In genomic region chr11:119371778-119372182, GRCh38 we compare ENCODE assay signal across 8 cellular contexts. TPM values are rescaled to one million over a fixed set of nuclear protein-coding genes. Genes with fewer than 3 reads are reported as not detected.
DNase-seq lines count a peak whose midpoint lies in the region; ATAC-seq and TF ChIP-seq lines count a peak whose summit lies in the region.

No MANE protein-coding gene starts in this region.

- WGBS in thyroid gland, 2 donors, result 68 to 75% methylated on average over 8 of the region's 8 CpGs

- H3K27me3 Mint-ChIP-seq in activated T-cell treated with anti-CD3 and anti-CD28 coated beads, Interleukin-2, amount 50 U/mL, for 72 hours (ENCODE audit: low read depth), result peaks cover 10% of the 10 kb centered on the region

- no peaks in the 10 kb centered on the region for H3K36me3 ChIP-seq in Peyer's patch
- no peaks in the 10 kb centered on the region for H3K36me3 ChIP-seq in thyroid gland

- H3K4me1 Mint-ChIP-seq in activated T-cell treated with anti-CD3 and anti-CD28 coated beads, Interleukin-2, amount 50 U/mL, for 72 hours (ENCODE audit: low read depth), result peaks cover 8% of the 10 kb centered on the region

- intact Hi-C loops in head of caudate nucleus (cut with DNase I) (loop anchor here (5.0 kb wide), 1 partner anchor 34 kb away; no protein-coding TSS in a partner anchor), thyroid gland (cut with DNase I) (no loop called here)

- no peaks in the 10 kb centered on the region for H3K9me3 Mint-ChIP-seq in activated T-cell treated with anti-CD3 and anti-CD28 coated beads, Interleukin-2, amount 50 U/mL, for 72 hours

- H3K9me3 ChIP-seq in Peyer's patch (no peaks in the 10 kb centered on the region), thyroid gland (no peaks in the 10 kb centered on the region)

- DNase-seq in NCI-H748 (lab: John Stamatoyannopoulos, UW; ENCODE audit: unreplicated experiment) (peak; percentile 47), NCI-H748 treated with DMSO at 0.1 percent for 48 hours (lab: John Stamatoyannopoulos, UW) (no peak), Peyer's patch (peak in 1 of 3 donors; percentile 59), head of caudate nucleus (peak in 30 of 42 donors; percentile 35 to 85 (median 68)), thyroid gland (peak; percentile 28 to 32), HuH-7.5 (ENCODE audit: low spot score) (no peak)
- DNase-seq in activated T-cell treated with anti-CD3 and anti-CD28 coated beads, Interleukin-2, amount 50 U/mL, for 72 hours, result no peak

- no peak for TF ChIP-seq POLR2A in Peyer's patch (IDR thresholded peaks at IDR 0.05)
- no peak for TF ChIP-seq POLR2A in thyroid gland (IDR thresholded peaks at IDR 0.05)

- H3K36me3 Mint-ChIP-seq in activated T-cell treated with anti-CD3 and anti-CD28 coated beads, Interleukin-2, amount 50 U/mL, for 72 hours (ENCODE audit: insufficient read depth in 2 of 2), result no peaks in the 10 kb centered on the region

- H3K27me3 ChIP-seq in Peyer's patch, result no peaks in the 10 kb centered on the region
- H3K27me3 ChIP-seq in thyroid gland, result no peaks in the 10 kb centered on the region

- H3K4me3 ChIP-seq in Peyer's patch (no peak overlapping the region), thyroid gland (replicated peaks in 1 of 3) (no peak overlapping the region)

- H3K4me1 ChIP-seq in Peyer's patch (peaks cover 0 to 66% (median 13%) of the 10 kb centered on the region in 4 donors), thyroid gland (peaks cover 46 to 65% of the 10 kb centered on the region in 2 donors)

- H3K27ac Mint-ChIP-seq in activated T-cell treated with anti-CD3 and anti-CD28 coated beads, Interleukin-2, amount 50 U/mL, for 72 hours, result no peak overlapping the region

- no peak for ATAC-seq in GM18873 (IDR thresholded peaks at IDR 0.05; ENCODE audit: low FRiP score, unreplicated experiment)
- no peak for ATAC-seq in activated T-cell treated with anti-CD3 and anti-CD28 coated beads, Interleukin-2, amount 50 U/mL, for 72 hours (replicated peaks in 1 of 2)

- peak in 3 of 6 experiments; percentile 53 to 65 (median 60) for TF ChIP-seq CTCF in Peyer's patch (IDR thresholded peaks at IDR 0.05)
- peak in 3 of 6 experiments; percentile 18 to 32 (median 27) for TF ChIP-seq CTCF in thyroid gland (IDR thresholded peaks at IDR 0.05)

- H3K27ac ChIP-seq in Peyer's patch, result peak overlapping the region in 3 of 4 donors; percentile 78 to 97 (median 96)
- peak overlapping the region in 2 of 3 donors; percentile 8 to 68 for H3K27ac ChIP-seq in thyroid gland

- H3K4me3 Mint-ChIP-seq in activated T-cell treated with anti-CD3 and anti-CD28 coated beads, Interleukin-2, amount 50 U/mL, for 72 hours, result no peak overlapping the region

RNA-seq across cellular contexts. Expression of gene USP2, which starts 9.7 kb away (rescaled TPM):
- 10 to 100 TPM in 3 of 4 donors, 1 to 10 TPM in 1; 2.5 to 61.8 (median 32.2) TPM for total RNA-seq in Peyer's patch
- 1 to 10 TPM; 2.0 to 5.3 (median 4.6) TPM for total RNA-seq in thyroid gland
- total RNA-seq in activated T-cell treated with anti-CD3 and anti-CD28 coated beads, Interleukin-2, amount 50 U/mL, for 72 hours, result 1 to 10 TPM in 1 of 2 donors, under 1 TPM in 1; 0.91 to 3.0 TPM

RNA-seq across cellular contexts. Expression of gene MFRP, which starts 25.3 kb away (rescaled TPM):
- total RNA-seq in Peyer's patch, result not detected
- total RNA-seq in thyroid gland, result not detected
- total RNA-seq in activated T-cell treated with anti-CD3 and anti-CD28 coated beads, Interleukin-2, amount 50 U/mL, for 72 hours, result not detected

RNA-seq across cellular contexts. Expression of gene C1QTNF5, which starts 31.1 kb away (rescaled TPM):
- total RNA-seq in Peyer's patch, result 10 to 100 TPM; 10.3 to 26.4 (median 11.8) TPM
- total RNA-seq in thyroid gland, result 10 to 100 TPM; 13.0 to 46.4 (median 27.8) TPM
- not detected for total RNA-seq in activated T-cell treated with anti-CD3 and anti-CD28 coated beads, Interleukin-2, amount 50 U/mL, for 72 hours

RNA-seq across cellular contexts. Expression of gene RNF26, which starts 37.5 kb away (rescaled TPM):
- total RNA-seq in Peyer's patch, result 10 to 100 TPM; 15.5 to 23.4 (median 16.5) TPM
- total RNA-seq in thyroid gland, result 10 to 100 TPM; 10.1 to 18.9 (median 14.1) TPM
- total RNA-seq in activated T-cell treated with anti-CD3 and anti-CD28 coated beads, Interleukin-2, amount 50 U/mL, for 72 hours, result 10 to 100 TPM; 32.5 to 38.9 TPM

RNA-seq across cellular contexts. Expression of gene THY1, which starts 51.2 kb away (rescaled TPM):
- total RNA-seq in Peyer's patch (10 to 100 TPM in 2 of 4 donors, 1 to 10 TPM in 2; 2.1 to 28.1 (median 9.4) TPM), thyroid gland (10 to 100 TPM; 14.1 to 43.4 (median 30.6) TPM)
- total RNA-seq in activated T-cell treated with anti-CD3 and anti-CD28 coated beads, Interleukin-2, amount 50 U/mL, for 72 hours, result 1 to 10 TPM; 1.3 to 4.0 TPM

Comparison
In these comparisons a context has a peak if more than half of its experiments do, and no peak if none do; other contexts are left out.
1. DNase-seq: peak in NCI-H748 (single experiment), head of caudate nucleus (30 of 42) and thyroid gland (2 of 2); none in NCI-H748 treated with DMSO at 0.1 percent for 48 hours (single experiment), HuH-7.5 (single experiment) and activated T-cell treated with anti-CD3 and anti-CD28 coated beads, Interleukin-2, amount 50 U/mL, for 72 hours (0 of 2).
2. RNA of gene C1QTNF5, which starts 31.1 kb away (total RNA-seq): 13.0 to 46.4 TPM in thyroid gland and 10.3 to 26.4 TPM in Peyer's patch; not detected in activated T-cell treated with anti-CD3 and anti-CD28 coated beads, Interleukin-2, amount 50 U/mL, for 72 hours; every median in the first group is over 10 times any median in the second.